24 cellular contexts compared by ENCODE assay signal in genomic region chr14:53354331-53354730, GRCh38.
A peak's percentile ranks its signal among the peaks of the same experiment; 100 is the strongest.
DNase-seq lines count a peak whose midpoint lies in the region; ATAC-seq, FAIRE-seq and TF ChIP-seq lines count a peak whose summit lies in the region.
"Had no signal": no experiment of that assay in that cellular context is flagged by ENCODE, and none has a peak within 500 bp of the region (broad histone marks: within the 10 kb centered on the region; RNA-seq: fewer than 3 reads in every experiment).

No MANE protein-coding gene starts in this region.

- no peak overlapping the region for H3K4me3 ChIP-seq in HUES6 (ENCODE audit: low read depth, low read length)
- no peak overlapping the region for H3K4me3 ChIP-seq in bronchial epithelial cell (ENCODE audit: low read depth, low read length)
- H3K4me3 ChIP-seq in PC-9 = no peak overlapping the region
- H3K4me3 ChIP-seq in MG63 = no peak overlapping the region
- H3K4me3 ChIP-seq: GM23248, SJCRH30 had no signal

- no peak overlapping the region for H3K27ac Mint-ChIP-seq in type B pancreatic cell
- H3K27ac Mint-ChIP-seq: IgD-negative memory B cell had no signal

- intact Hi-C loops in PC-9 (cut with micrococcal nuclease; ENCODE audit: unreplicated experiment) = no loop called here

- peaks cover 20% of the 10 kb centered on the region for H3K4me1 Mint-ChIP-seq in type B pancreatic cell (ENCODE audit: unreplicated experiment)
- H3K4me1 Mint-ChIP-seq: IgD-negative memory B cell had no signal

- H2AFZ ChIP-seq in PC-9 = no peak overlapping the region
- H2AFZ ChIP-seq: GM23248 had no signal

- no peaks in the 10 kb centered on the region for H3K27me3 ChIP-seq in HUES6 (ENCODE audit: control insufficient read depth, insufficient read depth, low read length)
- no peaks in the 10 kb centered on the region for H3K27me3 ChIP-seq in bronchial epithelial cell (ENCODE audit: control insufficient read depth, insufficient read depth, low read length)
- H3K27me3 ChIP-seq in PC-9 (ENCODE audit: insufficient read depth, low read depth) = no peaks in the 10 kb centered on the region
- no peaks in the 10 kb centered on the region for H3K27me3 ChIP-seq in MG63
- H3K27me3 ChIP-seq: SJCRH30 had no signal

- no peaks in the 10 kb centered on the region for H3K27me3 Mint-ChIP-seq in type B pancreatic cell
- H3K27me3 Mint-ChIP-seq: IgD-negative memory B cell had no signal

- ATAC-seq in GM18505 (IDR thresholded peaks at IDR 0.05; ENCODE audit: unreplicated experiment) = no peak
- ATAC-seq: Panc1 had no signal

- TF ChIP-seq POLR2A in GM18505 (IDR thresholded peaks at IDR 0.05; ENCODE audit: borderline replicate concordance, extremely low read depth, insufficient read depth, insufficient read length) = no peak

- POLR2A ChIA-PET in PC-9 (lab: Charles Lee; ENCODE audit: unreplicated experiment) = no interaction called here

- H3K9ac ChIP-seq in HUES6 (ENCODE audit: low read length) = peak overlapping the region; percentile 78
- H3K9ac ChIP-seq: GM23248 had no signal

- H3K4me2 ChIP-seq in PC-9 = no peak overlapping the region

- BruUV-seq in PC-9 (replicated peaks; lab: Mats Ljungman, UMichigan) = no TSS peak

- H3K27ac ChIP-seq in HUES6 (ENCODE audit: low read depth, low read length) (peak overlapping the region; percentile 90; the same call in 1 of the 2 replicates), PC-9 (no peak overlapping the region)
- H3K27ac ChIP-seq: C4-2B, GM23248 had no signal

- peaks cover 4% of the 10 kb centered on the region for H3K9me3 Mint-ChIP-seq in type B pancreatic cell

- CTCF ChIA-PET in PC-9 (lab: Charles Lee) = no interaction called here

- TF ChIP-seq CTCF in bronchial epithelial cell (IDR thresholded peaks at IDR 0.05; ENCODE audit: insufficient read depth, low read length, severe bottlenecking) (no peak), type B pancreatic cell (conservative IDR thresholded peaks at IDR 0.05) (no peak), PC-9 (conservative IDR thresholded peaks at IDR 0.05) (no peak)

- no peaks in the 10 kb centered on the region for H3K79me2 ChIP-seq in PC-9 (ENCODE audit: low read depth)

- H3K9me3 ChIP-seq in HUES6 (ENCODE audit: control insufficient read depth, insufficient read depth, low read depth, low read length) = no peaks in the 10 kb centered on the region
- no peaks in the 10 kb centered on the region for H3K9me3 ChIP-seq in PC-9 (ENCODE audit: insufficient read depth, low read depth)
- no peaks in the 10 kb centered on the region for H3K9me3 ChIP-seq in MG63
- H3K9me3 ChIP-seq: SJCRH30 had no signal

- no peaks in the 10 kb centered on the region for H3K36me3 ChIP-seq in HUES6 (ENCODE audit: control insufficient read depth, insufficient read depth, low read length)
- no peaks in the 10 kb centered on the region for H3K36me3 ChIP-seq in bronchial epithelial cell (ENCODE audit: control insufficient read depth, insufficient read depth, low read length)
- no peaks in the 10 kb centered on the region for H3K36me3 ChIP-seq in PC-9 (ENCODE audit: low read depth)
- H3K36me3 ChIP-seq in MG63 = no peaks in the 10 kb centered on the region
- H3K36me3 ChIP-seq: SJCRH30 had no signal

- peak overlapping the region; percentile 20 for H3K4me3 Mint-ChIP-seq in type B pancreatic cell
- H3K4me3 Mint-ChIP-seq: IgD-negative memory B cell had no signal

- no peaks in the 10 kb centered on the region for H3K36me3 Mint-ChIP-seq in type B pancreatic cell

- H3K4me1 ChIP-seq in HUES6 (ENCODE audit: control insufficient read depth, insufficient read depth, low read length) = peaks cover 33% of the 10 kb centered on the region
- 0 out of 2 replicates have a peak, but pooled peaks cover 5% of the 10 kb centered on the region for H3K4me1 ChIP-seq in PC-9 (replicated peaks; ENCODE audit: insufficient read depth)

- peak; percentile 18 for FAIRE-seq in bronchial epithelial cell (lab: Jason Lieb, UNC)
- FAIRE-seq: GM19239 had no signal

- H3F3A ChIP-seq in PC-9 (ENCODE audit: insufficient read depth, low read depth) = no peaks in the 10 kb centered on the region

- no peaks in the 10 kb centered on the region for H4K20me1 ChIP-seq in PC-9 (ENCODE audit: insufficient read depth)

- DNase-seq in bronchial epithelial cell (ENCODE audit: low read depth) (no peak), iPS-NIHi7 (ENCODE audit: extremely low spot score) (peak; percentile 20), type B pancreatic cell (ENCODE audit: extremely low spot score, unreplicated experiment) (no peak), PC-9 (no peak), MG63 (no peak)
- no peak for DNase-seq in activated CD4-positive, alpha-beta T cell treated with anti-CD3 and anti-CD28 coated beads for 4 hours
- DNase-seq: ACHN, AML-193, GDM1, GM23248, Kasumi-1, MM.1S, NCI-H1092 treated with DMSO at 0.1 percent for 48 hours, NCI-H146, NCI-H2029 treated with DMSO at 0.1 percent for 48 hours, NCI-H2171, NCI-H526, SJCRH30 had no signal

- no peaks in the 10 kb centered on the region for H3K9me2 ChIP-seq in PC-9 (ENCODE audit: insufficient read depth)
